29 cellular contexts compared by ENCODE assay signal in the genomic region with DNA sequence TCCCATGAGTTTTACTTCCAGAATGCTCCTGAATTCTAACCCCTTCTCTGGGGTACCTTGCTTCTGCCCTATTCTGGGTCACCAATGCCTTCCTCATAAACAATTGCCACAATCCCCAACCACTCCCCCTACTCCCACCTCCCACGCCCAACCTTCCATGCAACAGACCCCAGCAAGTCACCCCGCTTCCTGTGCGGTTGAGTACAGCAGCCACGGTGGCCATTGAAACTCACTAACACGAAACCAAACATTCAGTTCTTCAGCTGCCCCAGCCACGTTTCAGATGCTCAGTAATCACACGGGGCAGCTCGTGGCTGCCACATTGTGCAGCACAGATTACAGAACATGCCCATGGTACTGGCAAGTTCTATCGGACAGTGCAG. TPM values are rescaled to one million over a fixed set of nuclear protein-coding genes. Genes with fewer than 3 reads are reported as not detected.
DNase-seq lines count a peak whose midpoint lies in the region; ATAC-seq and TF ChIP-seq lines count a peak whose summit lies in the region.
"Had no signal": no experiment of that assay in that cellular context is flagged by ENCODE, and none has a peak within 500 bp of the region (broad histone marks: within the 10 kb centered on the region; RNA-seq: fewer than 3 reads in every experiment).

No MANE protein-coding gene starts in this region.

- ATAC-seq in T-helper 17 cell = no peak
- no peak for ATAC-seq in HG03469 (IDR thresholded peaks at IDR 0.05; ENCODE audit: unreplicated experiment)
- ATAC-seq: gastrocnemius medialis; left ventricle myocardium superior; stimulated activated effector memory CD8-positive, alpha-beta T cell treated with anti-CD3 and anti-CD28 coated beads, Interleukin-12 subunit alpha, Interleukin-12 subunit beta, amount 100 ng/mL, for 72 hours had no signal

- no peak overlapping the region for H3K27ac ChIP-seq in CD4-positive, alpha-beta memory T cell (ENCODE audit: low read depth, low read length)
- no peak overlapping the region for H3K27ac ChIP-seq in CD8-positive, alpha-beta memory T cell (ENCODE audit: low read depth, low read length)
- no peak overlapping the region for H3K27ac ChIP-seq in thyroid gland
- H3K27ac ChIP-seq: dorsolateral prefrontal cortex, gastrocnemius medialis had no signal

- intact Hi-C loops in CD4-positive, alpha-beta memory T cell (cut with micrococcal nuclease) = loop anchor here (10.0 kb wide), 1 partner anchor 358 kb away; no protein-coding TSS in a partner anchor
- intact Hi-C loops in thyroid gland (cut with DNase I) = loop anchor here (2.0 kb wide), 1 partner anchor 208 kb away; no protein-coding TSS in a partner anchor
- intact Hi-C loops in CD14-positive monocyte (cut with micrococcal nuclease) = loop anchor here (5.0 to 10.0 kb wide), 2 partner anchors 66 to 208 kb away; no protein-coding TSS in a partner anchor

- H3K36me3 Mint-ChIP-seq in CD4-positive, alpha-beta memory T cell = peaks cover 0 to 2% of the 10 kb centered on the region in 2 donors
- H3K36me3 Mint-ChIP-seq in CD8-positive, alpha-beta memory T cell = peaks cover 0 to 4% (median 0%) of the 10 kb centered on the region in 3 donors
- H3K36me3 Mint-ChIP-seq in T-helper 17 cell (ENCODE audit: low read depth) = no peaks in the 10 kb centered on the region
- H3K36me3 Mint-ChIP-seq in endothelial cell (ENCODE audit: low read depth, unreplicated experiment) = peaks cover 13% of the 10 kb centered on the region
- peaks cover 9 to 10% of the 10 kb centered on the region in 2 donors for H3K36me3 Mint-ChIP-seq in CD14-positive monocyte

- TF ChIP-seq CTCF in endothelial cell (IDR thresholded peaks at IDR 0.05; ENCODE audit: unreplicated experiment) (no peak), thyroid gland (IDR thresholded peaks at IDR 0.05) (no peak), CD14-positive monocyte (IDR thresholded peaks at IDR 0.05) (no peak)

- H3K27me3 Mint-ChIP-seq in CD4-positive, alpha-beta memory T cell = no peaks in the 10 kb centered on the region
- peaks cover 0 to 2% of the 10 kb centered on the region in 2 donors for H3K27me3 Mint-ChIP-seq in CD8-positive, alpha-beta memory T cell
- H3K27me3 Mint-ChIP-seq in T-helper 17 cell (no peaks in the 10 kb centered on the region), endothelial cell (ENCODE audit: unreplicated experiment) (peaks cover 11% of the 10 kb centered on the region), CD14-positive monocyte (ENCODE audit: low read depth in 3 of 3) (peaks cover 2 to 9% (median 3%) of the 10 kb centered on the region in 3 donors)
- H3K27me3 Mint-ChIP-seq: brain, naive B cell had no signal

- CTCF ChIA-PET in CD4-positive, alpha-beta memory T cell (lab: Charles Lee; ENCODE audit: partially characterized antibody) = interaction anchor here (0.8 to 17.4 kb wide), 11 partner anchors 9 to 423 kb away, joined by 3 to 423 read pairs (median 4); no protein-coding TSS in a partner anchor
- CTCF ChIA-PET in CD8-positive, alpha-beta memory T cell (lab: Charles Lee) = interaction anchor here (0.8 to 5.2 kb wide), 10 partner anchors 12 to 216 kb away, joined by 3 to 69 read pairs (median 3); a partner anchor contains a TSS

- WGBS in thyroid gland, 2 donors = 97 to 98% methylated on average over 9 of the region's 9 CpGs

- no peak overlapping the region for H3K4me3 ChIP-seq in CD4-positive, alpha-beta memory T cell (ENCODE audit: low read length in 2 of 2)
- H3K4me3 ChIP-seq in CD8-positive, alpha-beta memory T cell (ENCODE audit: low read length) = peak overlapping the region; percentile 7
- no peak overlapping the region for H3K4me3 ChIP-seq in thyroid gland (replicated peaks in 1 of 3)
- H3K4me3 ChIP-seq: dorsolateral prefrontal cortex, gastrocnemius medialis had no signal

- H3K4me1 ChIP-seq in CD4-positive, alpha-beta memory T cell (ENCODE audit: insufficient read depth, low read length) = peaks cover 49% of the 10 kb centered on the region
- peaks cover 44% of the 10 kb centered on the region for H3K4me1 ChIP-seq in CD8-positive, alpha-beta memory T cell (ENCODE audit: insufficient read depth, low read length)
- peaks cover 15 to 28% of the 10 kb centered on the region in 2 donors for H3K4me1 ChIP-seq in thyroid gland

- H3K4me3 Mint-ChIP-seq in CD4-positive, alpha-beta memory T cell = peak overlapping the region in 2 of 8 donors; percentile 21 to 67
- H3K4me3 Mint-ChIP-seq in CD8-positive, alpha-beta memory T cell = peak overlapping the region in 5 of 7 donors; percentile 29 to 61 (median 49)
- H3K4me3 Mint-ChIP-seq in T-helper 17 cell (peak overlapping the region; percentile 45), endothelial cell (ENCODE audit: unreplicated experiment) (peak overlapping the region; percentile 1), CD14-positive monocyte (no peak overlapping the region)
- H3K4me3 Mint-ChIP-seq: brain; stimulated activated effector memory CD8-positive, alpha-beta T cell treated with anti-CD3 and anti-CD28 coated beads, Interleukin-12 subunit alpha, Interleukin-12 subunit beta, amount 100 ng/mL, for 72 hours; T-helper 1 cell treated with Interleukin-12 subunit alpha and Interleukin-12 subunit beta and Interleukin-4 antibody, amounts not matched to agents 30 μg/mL and 1 μg/mL, for 36 hours had no signal

- no peak for TF ChIP-seq POLR2A in thyroid gland (IDR thresholded peaks at IDR 0.05)

- no peaks in the 10 kb centered on the region for H3K27me3 ChIP-seq in CD4-positive, alpha-beta memory T cell (ENCODE audit: insufficient read depth, low read length)
- no peaks in the 10 kb centered on the region for H3K27me3 ChIP-seq in CD8-positive, alpha-beta memory T cell (ENCODE audit: insufficient read depth, low read length, poor library complexity, severe bottlenecking)
- H3K27me3 ChIP-seq in thyroid gland = no peaks in the 10 kb centered on the region
- H3K27me3 ChIP-seq: dorsolateral prefrontal cortex, gastrocnemius medialis had no signal

- H3K9me3 ChIP-seq in CD4-positive, alpha-beta memory T cell (ENCODE audit: control insufficient read depth in 1 of 2, low read length in 2 of 2) = no peaks in the 10 kb centered on the region
- peaks cover 7% of the 10 kb centered on the region for H3K9me3 ChIP-seq in CD8-positive, alpha-beta memory T cell (ENCODE audit: low read length)
- no peaks in the 10 kb centered on the region for H3K9me3 ChIP-seq in T-helper 17 cell (ENCODE audit: control insufficient read depth, low read length, poor library complexity, severe bottlenecking)
- H3K9me3 ChIP-seq in thyroid gland = no peaks in the 10 kb centered on the region
- H3K9me3 ChIP-seq: gastrocnemius medialis had no signal

- POLR2A ChIA-PET in CD4-positive, alpha-beta memory T cell (lab: Charles Lee; ENCODE audit: partially characterized antibody) = no interaction called here
- POLR2A ChIA-PET in CD8-positive, alpha-beta memory T cell (lab: Charles Lee) = interaction anchor here (0.7 kb wide), 1 partner anchor 105 kb away, joined by 3 read pairs; no protein-coding TSS in a partner anchor

- H3K4me1 Mint-ChIP-seq in CD4-positive, alpha-beta memory T cell = peaks cover 23 to 40% (median 34%) of the 10 kb centered on the region in 4 donors
- H3K4me1 Mint-ChIP-seq in CD8-positive, alpha-beta memory T cell = peaks cover 28 to 43% (median 34%) of the 10 kb centered on the region in 3 donors
- peaks cover 22% of the 10 kb centered on the region for H3K4me1 Mint-ChIP-seq in T-helper 17 cell
- H3K4me1 Mint-ChIP-seq in endothelial cell (ENCODE audit: unreplicated experiment) = peaks cover 13% of the 10 kb centered on the region
- peaks cover 25% of the 10 kb centered on the region for H3K4me1 Mint-ChIP-seq in CD14-positive monocyte

- DNase-seq in CD4-positive, alpha-beta memory T cell = no peak
- DNase-seq in CD8-positive, alpha-beta memory T cell = no peak
- no peak for DNase-seq in T-helper 17 cell
- no peak for DNase-seq in endothelial cell (ENCODE audit: low spot score)
- no peak for DNase-seq in GOT3 (lab: John Stamatoyannopoulos, UW)
- DNase-seq in thyroid gland = no peak
- DNase-seq in CD14-positive monocyte (ENCODE audit: low spot score) = no peak
- DNase-seq: activated CD4-positive, CD25-positive, alpha-beta regulatory T cell treated with anti-CD3 and anti-CD28 coated beads, Interleukin-2, amount 50 U/mL, for 72 hours; activated gamma-delta T cell treated with Interleukin-2 at 50 U/mL for 16 hours; activated T-cell treated with anti-CD3 and anti-CD28 coated beads, Interleukin-2, amount 50 U/mL, for 1 hour; C1 segment of cervical spinal cord; cerebellar nuclear complex; DMS79 treated with DMSO at 0.1 percent for 48 hours; dorsolateral prefrontal cortex; gastrocnemius medialis; IMR-90; kidney; left ventricle myocardium superior; midbrain; naive B cell; NCI-H1092 treated with DMSO at 0.1 percent for 48 hours; NCI-H774; stimulated activated CD4-positive, alpha-beta T cell treated with anti-CD3 and anti-CD28 coated beads, Interleukin-15, amount 100 ng/mL, for 24 hours had no signal

- H3K27ac Mint-ChIP-seq in CD4-positive, alpha-beta memory T cell = peak overlapping the region in 5 of 7 donors; percentile 50 to 82 (median 63)
- peak overlapping the region in 6 of 8 donors; percentile 43 to 93 (median 86) for H3K27ac Mint-ChIP-seq in CD8-positive, alpha-beta memory T cell
- H3K27ac Mint-ChIP-seq in T-helper 17 cell = peak overlapping the region; percentile 84
- no peak overlapping the region for H3K27ac Mint-ChIP-seq in endothelial cell (ENCODE audit: unreplicated experiment)
- peak overlapping the region in 1 of 7 donors; percentile 1 for H3K27ac Mint-ChIP-seq in CD14-positive monocyte

- peaks cover 0 to 5% (median 0%) of the 10 kb centered on the region in 8 donors for H3K9me3 Mint-ChIP-seq in CD4-positive, alpha-beta memory T cell
- peaks cover 0 to 8% (median 5%) of the 10 kb centered on the region in 5 donors for H3K9me3 Mint-ChIP-seq in CD8-positive, alpha-beta memory T cell
- H3K9me3 Mint-ChIP-seq in endothelial cell (ENCODE audit: unreplicated experiment) (peaks cover 13% of the 10 kb centered on the region), CD14-positive monocyte (peaks cover 10 to 23% (median 15%) of the 10 kb centered on the region in 7 donors)

- H3K36me3 ChIP-seq in CD4-positive, alpha-beta memory T cell (ENCODE audit: insufficient read depth, low read length) = no peaks in the 10 kb centered on the region
- H3K36me3 ChIP-seq in CD8-positive, alpha-beta memory T cell (ENCODE audit: insufficient read depth, low read length) = no peaks in the 10 kb centered on the region
- H3K36me3 ChIP-seq in thyroid gland = no peaks in the 10 kb centered on the region
- H3K36me3 ChIP-seq: gastrocnemius medialis had no signal

RNA-seq across cellular contexts. Expression of a gene that starts 3.7 kb away (rescaled TPM):
- 10 to 100 TPM; 75.3 to 75.6 TPM for total RNA-seq in CD4-positive, alpha-beta memory T cell
- 10 to 100 TPM in 1 of 2 donors, 1 to 10 TPM in 1; 3.3 to 27.0 TPM for polyA plus RNA-seq in CD4-positive, alpha-beta memory T cell
- 10 to 100 TPM; 33.2 to 34.7 TPM for total RNA-seq in CD8-positive, alpha-beta memory T cell
- polyA plus RNA-seq in CD8-positive, alpha-beta memory T cell = 18.4 TPM
- 10 to 100 TPM; 91.8 to 93.2 TPM for total RNA-seq in T-helper 17 cell
- total RNA-seq in endothelial cell (ENCODE audit: unreplicated experiment) = 92.6 TPM
- 100 to 1,000 TPM in 1 of 4 donors, 10 to 100 TPM in 3; 80.1 to 127 (median 87.7) TPM for total RNA-seq in thyroid gland
- polyA plus RNA-seq in CD14-positive monocyte = under 1 TPM; 0.97 TPM

RNA-seq across cellular contexts. Expression of a gene that starts 31.4 kb away (rescaled TPM):
- under 1 TPM; 0.33 to 0.64 TPM for total RNA-seq in CD4-positive, alpha-beta memory T cell
- polyA plus RNA-seq in CD4-positive, alpha-beta memory T cell = 1 to 10 TPM in 1 of 2 donors, under 1 TPM in 1; 0.61 to 1.1 TPM
- total RNA-seq in CD8-positive, alpha-beta memory T cell = 1 to 10 TPM in 1 of 2 experiments, under 1 TPM in 1; 0.93 to 1.5 TPM
- polyA plus RNA-seq in CD8-positive, alpha-beta memory T cell = 1.5 TPM
- 1 to 10 TPM; 1.1 to 2.4 TPM for total RNA-seq in T-helper 17 cell
- total RNA-seq in endothelial cell (ENCODE audit: unreplicated experiment) = 2.2 TPM
- 10 to 100 TPM; 10.9 to 33.4 (median 27.8) TPM for total RNA-seq in thyroid gland
- polyA plus RNA-seq in CD14-positive monocyte = under 1 TPM; 0.37 to 0.78 TPM

RNA-seq across cellular contexts. Expression of a gene that starts 34.8 kb away (rescaled TPM):
- total RNA-seq in CD4-positive, alpha-beta memory T cell = not detected
- polyA plus RNA-seq in CD4-positive, alpha-beta memory T cell = not detected
- not detected for total RNA-seq in CD8-positive, alpha-beta memory T cell
- polyA plus RNA-seq in CD8-positive, alpha-beta memory T cell = 0.94 TPM
- total RNA-seq in T-helper 17 cell = 1 to 10 TPM; 1.1 to 1.4 TPM
- 1.1 TPM for total RNA-seq in endothelial cell (ENCODE audit: unreplicated experiment)
- total RNA-seq in thyroid gland = 1 to 10 TPM in 2 of 4 donors, not detected in 2; 1.1 to 3.0 TPM
- not detected for polyA plus RNA-seq in CD14-positive monocyte
- total RNA-seq: activated CD8-positive, alpha-beta memory T cell treated with anti-CD3 and anti-CD28 coated beads for 36 hours; gastrocnemius medialis; IMR-90; left ventricle myocardium superior; osteocyte had no signal
- polyA plus RNA-seq: IMR-90 had no signal

Comparison
In these comparisons a context has a peak if more than half of its experiments do, and no peak if none do; other contexts are left out.
1. H3K4me3 Mint-ChIP-seq: peak in CD8-positive, alpha-beta memory T cell (5 of 7), T-helper 17 cell (single experiment) and endothelial cell (single experiment); none in CD14-positive monocyte (0 of 2).